1 cellular context compared by ENCODE assay signal in the genomic region with DNA sequence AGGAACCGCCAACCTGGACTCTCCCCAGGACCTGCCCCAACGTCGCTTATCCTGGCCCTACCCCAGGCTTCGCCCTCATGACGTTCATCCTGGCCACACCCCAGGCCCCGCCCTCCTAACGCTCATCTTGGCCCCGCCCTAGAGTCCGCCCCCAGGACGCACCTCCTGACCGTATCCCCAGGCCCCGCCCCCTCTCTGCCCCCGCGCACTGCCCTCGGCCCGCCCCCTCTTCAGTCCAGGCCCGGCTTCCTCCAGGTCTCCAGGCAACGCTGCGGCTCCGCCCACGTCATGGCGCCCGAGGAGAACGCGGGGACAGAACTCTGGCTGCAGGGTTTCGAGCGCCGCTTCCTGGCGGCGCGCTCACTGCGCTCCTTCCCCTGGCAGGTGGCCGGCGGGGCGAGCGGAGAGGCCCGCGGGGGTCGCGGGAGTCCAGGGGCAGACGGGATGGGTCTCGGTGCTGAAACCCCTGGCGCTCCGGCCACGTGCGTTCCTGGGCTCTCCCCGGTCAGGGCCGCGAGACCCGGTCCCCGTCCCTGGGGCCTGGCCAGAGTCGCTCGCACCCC.
TF ChIP-seq lines count a peak whose summit lies in the region.

No MANE protein-coding gene starts in this region.

TF ChIP-seq in K562, 482 proteins besides CTCF, POLR2A, EP300 and RAD21 (continued from another document):
- TF ChIP-seq, protein P1, sequence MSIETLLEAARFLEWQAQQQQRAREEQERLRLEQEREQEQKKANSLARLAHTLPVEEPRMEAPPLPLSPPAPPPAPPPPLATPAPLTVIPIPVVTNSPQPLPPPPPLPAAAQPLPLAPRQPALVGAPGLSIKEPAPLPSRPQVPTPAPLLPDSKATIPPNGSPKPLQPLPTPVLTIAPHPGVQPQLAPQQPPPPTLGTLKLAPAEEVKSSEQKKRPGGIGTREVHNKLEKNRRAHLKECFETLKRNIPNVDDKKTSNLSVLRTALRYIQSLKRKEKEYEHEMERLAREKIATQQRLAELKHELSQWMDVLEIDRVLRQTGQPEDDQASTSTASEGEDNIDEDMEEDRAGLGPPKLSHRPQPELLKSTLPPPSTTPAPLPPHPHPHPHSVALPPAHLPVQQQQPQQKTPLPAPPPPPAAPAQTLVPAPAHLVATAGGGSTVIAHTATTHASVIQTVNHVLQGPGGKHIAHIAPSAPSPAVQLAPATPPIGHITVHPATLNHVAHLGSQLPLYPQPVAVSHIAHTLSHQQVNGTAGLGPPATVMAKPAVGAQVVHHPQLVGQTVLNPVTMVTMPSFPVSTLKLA (conservative IDR thresholded peaks at IDR 0.05), result peak; percentile 72 to 88
- TF ChIP-seq, protein P2, sequence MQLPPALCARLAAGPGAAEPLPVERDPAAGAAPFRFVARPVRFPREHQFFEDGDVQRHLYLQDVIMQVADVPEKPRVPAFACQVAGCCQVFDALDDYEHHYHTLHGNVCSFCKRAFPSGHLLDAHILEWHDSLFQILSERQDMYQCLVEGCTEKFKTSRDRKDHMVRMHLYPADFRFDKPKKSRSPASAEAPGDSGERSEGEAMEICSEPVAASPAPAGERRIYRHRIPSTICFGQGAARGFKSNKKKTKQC (CRISPR knock-in tag; IDR thresholded peaks at IDR 0.05), result 0 out of 2 replicates have a peak, but pooled peaks have one; percentile 58
- peak in 1 of 2 experiments; percentile 44; a peak in 1 of 4 replicates for TF ChIP-seq CSDE1 (IDR thresholded peaks at IDR 0.05)
- peak; percentile 71 for TF ChIP-seq SUPT5H (IDR thresholded peaks at IDR 0.05)
- TF ChIP-seq PHF20 (IDR thresholded peaks at IDR 0.05; ENCODE audit: partially characterized antibody), result peak; percentile 34
- TF ChIP-seq ATF7 (IDR thresholded peaks at IDR 0.05), result peak; percentile 36; the same call in 1 of the 2 replicates
- TF ChIP-seq POLR2B (IDR thresholded peaks at IDR 0.05; ENCODE audit: low read depth, partially characterized antibody), result peak; percentile 61
- TF ChIP-seq, protein P3, sequence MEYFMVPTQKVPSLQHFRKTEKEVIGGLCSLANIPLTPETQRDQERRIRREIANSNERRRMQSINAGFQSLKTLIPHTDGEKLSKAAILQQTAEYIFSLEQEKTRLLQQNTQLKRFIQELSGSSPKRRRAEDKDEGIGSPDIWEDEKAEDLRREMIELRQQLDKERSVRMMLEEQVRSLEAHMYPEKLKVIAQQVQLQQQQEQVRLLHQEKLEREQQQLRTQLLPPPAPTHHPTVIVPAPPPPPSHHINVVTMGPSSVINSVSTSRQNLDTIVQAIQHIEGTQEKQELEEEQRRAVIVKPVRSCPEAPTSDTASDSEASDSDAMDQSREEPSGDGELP (CRISPR knock-in tag; IDR thresholded peaks at IDR 0.05; ENCODE audit: borderline replicate concordance), result 0 out of 2 replicates have a peak, but pooled peaks have one; percentile 7
- TF ChIP-seq, protein P4, sequence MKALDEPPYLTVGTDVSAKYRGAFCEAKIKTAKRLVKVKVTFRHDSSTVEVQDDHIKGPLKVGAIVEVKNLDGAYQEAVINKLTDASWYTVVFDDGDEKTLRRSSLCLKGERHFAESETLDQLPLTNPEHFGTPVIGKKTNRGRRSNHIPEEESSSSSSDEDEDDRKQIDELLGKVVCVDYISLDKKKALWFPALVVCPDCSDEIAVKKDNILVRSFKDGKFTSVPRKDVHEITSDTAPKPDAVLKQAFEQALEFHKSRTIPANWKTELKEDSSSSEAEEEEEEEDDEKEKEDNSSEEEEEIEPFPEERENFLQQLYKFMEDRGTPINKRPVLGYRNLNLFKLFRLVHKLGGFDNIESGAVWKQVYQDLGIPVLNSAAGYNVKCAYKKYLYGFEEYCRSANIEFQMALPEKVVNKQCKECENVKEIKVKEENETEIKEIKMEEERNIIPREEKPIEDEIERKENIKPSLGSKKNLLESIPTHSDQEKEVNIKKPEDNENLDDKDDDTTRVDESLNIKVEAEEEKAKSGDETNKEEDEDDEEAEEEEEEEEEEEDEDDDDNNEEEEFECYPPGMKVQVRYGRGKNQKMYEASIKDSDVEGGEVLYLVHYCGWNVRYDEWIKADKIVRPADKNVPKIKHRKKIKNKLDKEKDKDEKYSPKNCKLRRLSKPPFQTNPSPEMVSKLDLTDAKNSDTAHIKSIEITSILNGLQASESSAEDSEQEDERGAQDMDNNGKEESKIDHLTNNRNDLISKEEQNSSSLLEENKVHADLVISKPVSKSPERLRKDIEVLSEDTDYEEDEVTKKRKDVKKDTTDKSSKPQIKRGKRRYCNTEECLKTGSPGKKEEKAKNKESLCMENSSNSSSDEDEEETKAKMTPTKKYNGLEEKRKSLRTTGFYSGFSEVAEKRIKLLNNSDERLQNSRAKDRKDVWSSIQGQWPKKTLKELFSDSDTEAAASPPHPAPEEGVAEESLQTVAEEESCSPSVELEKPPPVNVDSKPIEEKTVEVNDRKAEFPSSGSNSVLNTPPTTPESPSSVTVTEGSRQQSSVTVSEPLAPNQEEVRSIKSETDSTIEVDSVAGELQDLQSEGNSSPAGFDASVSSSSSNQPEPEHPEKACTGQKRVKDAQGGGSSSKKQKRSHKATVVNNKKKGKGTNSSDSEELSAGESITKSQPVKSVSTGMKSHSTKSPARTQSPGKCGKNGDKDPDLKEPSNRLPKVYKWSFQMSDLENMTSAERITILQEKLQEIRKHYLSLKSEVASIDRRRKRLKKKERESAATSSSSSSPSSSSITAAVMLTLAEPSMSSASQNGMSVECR (CRISPR knock-in tag; IDR thresholded peaks at IDR 0.05), result peak; percentile 64; the same call in 1 of the 2 replicates
- TF ChIP-seq, protein P5, sequence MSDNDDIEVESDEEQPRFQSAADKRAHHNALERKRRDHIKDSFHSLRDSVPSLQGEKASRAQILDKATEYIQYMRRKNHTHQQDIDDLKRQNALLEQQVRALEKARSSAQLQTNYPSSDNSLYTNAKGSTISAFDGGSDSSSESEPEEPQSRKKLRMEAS (CRISPR knock-in tag; IDR thresholded peaks at IDR 0.05), result peak; percentile 95
- peak; percentile 82 for TF ChIP-seq ZFX (CRISPR knock-in tag; IDR thresholded peaks at IDR 0.05)
- 0 out of 2 replicates have a peak, but pooled peaks have one; percentile 62 for TF ChIP-seq MXI1 (IDR thresholded peaks at IDR 0.05; ENCODE audit: low read depth, low read length)
- TF ChIP-seq, protein P6, sequence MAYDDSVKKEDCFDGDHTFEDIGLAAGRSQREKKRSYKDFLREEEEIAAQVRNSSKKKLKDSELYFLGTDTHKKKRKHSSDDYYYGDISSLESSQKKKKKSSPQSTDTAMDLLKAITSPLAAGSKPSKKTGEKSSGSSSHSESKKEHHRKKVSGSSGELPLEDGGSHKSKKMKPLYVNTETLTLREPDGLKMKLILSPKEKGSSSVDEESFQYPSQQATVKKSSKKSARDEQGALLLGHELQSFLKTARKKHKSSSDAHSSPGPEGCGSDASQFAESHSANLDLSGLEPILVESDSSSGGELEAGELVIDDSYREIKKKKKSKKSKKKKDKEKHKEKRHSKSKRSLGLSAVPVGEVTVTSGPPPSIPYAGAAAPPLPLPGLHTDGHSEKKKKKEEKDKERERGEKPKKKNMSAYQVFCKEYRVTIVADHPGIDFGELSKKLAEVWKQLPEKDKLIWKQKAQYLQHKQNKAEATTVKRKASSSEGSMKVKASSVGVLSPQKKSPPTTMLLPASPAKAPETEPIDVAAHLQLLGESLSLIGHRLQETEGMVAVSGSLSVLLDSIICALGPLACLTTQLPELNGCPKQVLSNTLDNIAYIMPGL (CRISPR knock-in tag; IDR thresholded peaks at IDR 0.05), result peak; percentile 68; the same call in 1 of the 2 replicates
- peak; percentile 65 for TF ChIP-seq SAP30 (IDR thresholded peaks at IDR 0.05; ENCODE audit: borderline replicate concordance, insufficient read depth, low read depth, low read length, poor library complexity, severe bottlenecking)
- TF ChIP-seq, protein P7, sequence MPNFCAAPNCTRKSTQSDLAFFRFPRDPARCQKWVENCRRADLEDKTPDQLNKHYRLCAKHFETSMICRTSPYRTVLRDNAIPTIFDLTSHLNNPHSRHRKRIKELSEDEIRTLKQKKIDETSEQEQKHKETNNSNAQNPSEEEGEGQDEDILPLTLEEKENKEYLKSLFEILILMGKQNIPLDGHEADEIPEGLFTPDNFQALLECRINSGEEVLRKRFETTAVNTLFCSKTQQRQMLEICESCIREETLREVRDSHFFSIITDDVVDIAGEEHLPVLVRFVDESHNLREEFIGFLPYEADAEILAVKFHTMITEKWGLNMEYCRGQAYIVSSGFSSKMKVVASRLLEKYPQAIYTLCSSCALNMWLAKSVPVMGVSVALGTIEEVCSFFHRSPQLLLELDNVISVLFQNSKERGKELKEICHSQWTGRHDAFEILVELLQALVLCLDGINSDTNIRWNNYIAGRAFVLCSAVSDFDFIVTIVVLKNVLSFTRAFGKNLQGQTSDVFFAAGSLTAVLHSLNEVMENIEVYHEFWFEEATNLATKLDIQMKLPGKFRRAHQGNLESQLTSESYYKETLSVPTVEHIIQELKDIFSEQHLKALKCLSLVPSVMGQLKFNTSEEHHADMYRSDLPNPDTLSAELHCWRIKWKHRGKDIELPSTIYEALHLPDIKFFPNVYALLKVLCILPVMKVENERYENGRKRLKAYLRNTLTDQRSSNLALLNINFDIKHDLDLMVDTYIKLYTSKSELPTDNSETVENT (CRISPR knock-in tag; IDR thresholded peaks at IDR 0.05), result 0 out of 2 replicates have a peak, but pooled peaks have one; percentile 28
- TF ChIP-seq EP400 (IDR thresholded peaks at IDR 0.05), result peak; percentile 87; the same call in 1 of the 2 replicates
TF ChIP-seq in K562: peak in this region for 49; not testable (repeated sequence) for 433.
